ENCODE assay signal across 8 cellular contexts in the genomic region with DNA sequence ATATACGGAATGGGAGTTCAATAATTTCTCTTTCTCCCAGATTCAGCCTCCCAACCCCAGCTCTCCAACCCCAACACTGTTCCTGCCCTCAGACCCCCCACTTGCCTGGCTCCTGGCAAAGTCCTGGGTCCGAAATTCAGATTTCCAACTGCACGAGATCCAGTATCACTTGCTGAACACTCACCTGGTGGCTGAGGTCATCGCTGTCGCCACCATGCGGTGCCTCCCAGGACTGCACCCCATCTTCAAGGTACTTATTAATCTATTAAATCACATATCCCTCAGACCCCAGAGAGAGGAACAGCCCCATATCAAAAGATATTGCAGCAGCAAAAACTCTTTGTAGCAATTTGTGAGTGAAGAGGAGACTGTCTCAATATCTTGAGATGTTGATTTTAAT. TPM values are rescaled to one million over a fixed set of nuclear protein-coding genes. Genes with fewer than 3 reads are reported as not detected.
DNase-seq lines count a peak whose midpoint lies in the region; ATAC-seq and TF ChIP-seq lines count a peak whose summit lies in the region.

No MANE protein-coding gene starts in this region.

- no peak for TF ChIP-seq POLR2A in uterus (IDR thresholded peaks at IDR 0.05)

- intact Hi-C loops in MCF 10A (cut with micrococcal nuclease) = loop anchor here (1.0 kb wide), 2 partner anchors 158 to 335 kb away; no protein-coding TSS in a partner anchor
- intact Hi-C loops in uterus (cut with DNase I; ENCODE audit: low total_unique reads) = loop anchor here (10.0 kb wide), 1 partner anchor 87 kb away; no protein-coding TSS in a partner anchor

- H3K36me3 ChIP-seq in DND-41 (ENCODE audit: insufficient read depth, low read length) (peaks cover 58% of the 10 kb centered on the region), OCI-LY3 (replicated peaks; ENCODE audit: low read depth, low read length) (peaks cover 3% of the 10 kb centered on the region), neural cell (ENCODE audit: insufficient read depth, low read length) (no peaks in the 10 kb centered on the region), uterus (no peaks in the 10 kb centered on the region)

- TF ChIP-seq EP300 in neural cell (conservative IDR thresholded peaks at IDR 0.05; ENCODE audit: poor library complexity, severe bottlenecking) = no peak

- no peaks in the 10 kb centered on the region for H3K27me3 Mint-ChIP-seq in MCF 10A (ENCODE audit: insufficient read depth, unreplicated experiment)

- TF ChIP-seq CTCF in DND-41 (IDR thresholded peaks at IDR 0.05; ENCODE audit: borderline replicate concordance, extremely low read depth, low read length, poor library complexity, severe bottlenecking) (peak; percentile 47), OCI-LY3 (IDR thresholded peaks at IDR 0.05; ENCODE audit: low read depth, low read length) (peak; percentile 56), MCF 10A (IDR thresholded peaks at IDR 0.05; ENCODE audit: unreplicated experiment) (peak; percentile 67), neural cell (IDR thresholded peaks at IDR 0.05; ENCODE audit: poor library complexity, severe bottlenecking) (peak; percentile 64), uterus (IDR thresholded peaks at IDR 0.05) (no peak)

- BruUV-seq in MCF 10A (replicated peaks; lab: Mats Ljungman, UMichigan) = no TSS peak

- H3K27me3 ChIP-seq in DND-41 (ENCODE audit: insufficient read depth, low read length, poor library complexity) (no peaks in the 10 kb centered on the region), OCI-LY3 (ENCODE audit: low read depth, low read length) (no peaks in the 10 kb centered on the region), neural cell (ENCODE audit: insufficient read depth, low read depth, low read length) (peaks cover 1% of the 10 kb centered on the region), uterus (no peaks in the 10 kb centered on the region)

- H3K4me1 Mint-ChIP-seq in MCF 10A (ENCODE audit: insufficient read depth, unreplicated experiment) = peaks cover 6% of the 10 kb centered on the region

- no peaks in the 10 kb centered on the region for H3K9me2 ChIP-seq in neural cell (ENCODE audit: insufficient read depth, low read length)

- peaks cover 43% of the 10 kb centered on the region for H3K36me3 Mint-ChIP-seq in MCF 10A (ENCODE audit: insufficient read depth, unreplicated experiment)

- no peak overlapping the region for H3K27ac Mint-ChIP-seq in MCF 10A (ENCODE audit: low read depth, unreplicated experiment)

- H4K20me1 ChIP-seq in DND-41 (ENCODE audit: insufficient read depth, low read length) (peaks cover 9% of the 10 kb centered on the region; the same call in 1 of the 2 replicates), OCI-LY3 (ENCODE audit: insufficient read depth, low read length) (peaks cover 5% of the 10 kb centered on the region), neural cell (ENCODE audit: insufficient read depth) (no peaks in the 10 kb centered on the region)

- H3K4me3 Mint-ChIP-seq in MCF 10A (ENCODE audit: unreplicated experiment) = no peak overlapping the region

- no peaks in the 10 kb centered on the region for H3K9me3 ChIP-seq in DND-41 (ENCODE audit: insufficient read depth, low read length, severe bottlenecking)
- H3K9me3 ChIP-seq in OCI-LY3 (ENCODE audit: insufficient read depth, low read length) = no peaks in the 10 kb centered on the region
- H3K9me3 ChIP-seq in neural cell (ENCODE audit: low read length) = no peaks in the 10 kb centered on the region
- no peaks in the 10 kb centered on the region for H3K9me3 ChIP-seq in uterus

- peak; percentile 41 for DNase-seq in DND-41
- DNase-seq in MCF 10A (ENCODE audit: unreplicated experiment) = peak; percentile 57
- DNase-seq in uterus = no peak
- no peak for DNase-seq in NCI-H774 (lab: John Stamatoyannopoulos, UW)
- DNase-seq in NCI-H2196 treated with DMSO at 0.1 percent for 48 hours (lab: John Stamatoyannopoulos, UW; ENCODE audit: unreplicated experiment) = no peak

- no peak overlapping the region for H3K27ac ChIP-seq in DND-41 (ENCODE audit: low read length)
- H3K27ac ChIP-seq in OCI-LY3 (ENCODE audit: low read length) = no peak overlapping the region
- H3K27ac ChIP-seq in neural cell (ENCODE audit: low read length) = no peak overlapping the region
- no peak overlapping the region for H3K27ac ChIP-seq in uterus

- POLR2A ChIA-PET in MCF 10A (lab: Yijun Ruan, JAX) = interaction anchor here (0.7 to 4.4 kb wide), 2 partner anchors 90 to 158 kb away, joined by 3 to 28 read pairs; no protein-coding TSS in a partner anchor

- H3K79me2 ChIP-seq in DND-41 (ENCODE audit: insufficient read depth, low read length) = peaks cover 13% of the 10 kb centered on the region; the same call in 1 of the 2 replicates
- no peaks in the 10 kb centered on the region for H3K79me2 ChIP-seq in OCI-LY3 (ENCODE audit: low read length)
- H3K79me2 ChIP-seq in neural cell (replicated peaks; ENCODE audit: insufficient read depth, low read length) = no peaks in the 10 kb centered on the region

- peak; percentile 45 for TF ChIP-seq RAD21 in neural cell (conservative IDR thresholded peaks at IDR 0.05)

- ATAC-seq in DND-41 (ENCODE audit: insufficient read depth, low read depth) (no peak), HG03159 (IDR thresholded peaks at IDR 0.05; ENCODE audit: unreplicated experiment) (no peak)

- no peak overlapping the region for H2AFZ ChIP-seq in DND-41 (ENCODE audit: low read depth, low read length)
- H2AFZ ChIP-seq in OCI-LY3 (ENCODE audit: low read depth, low read length) = no peak overlapping the region
- no peak overlapping the region for H2AFZ ChIP-seq in neural cell (ENCODE audit: low read depth, low read length)

- CTCF ChIA-PET in MCF 10A (lab: Yijun Ruan, JAX) = interaction anchor here (0.6 to 4.4 kb wide), 10 partner anchors 11 to 333 kb away, joined by 3 to 73 read pairs (median 4); no protein-coding TSS in a partner anchor

- no peaks in the 10 kb centered on the region for H3K4me1 ChIP-seq in DND-41 (ENCODE audit: insufficient read depth, low read length)
- no peaks in the 10 kb centered on the region for H3K4me1 ChIP-seq in OCI-LY3 (ENCODE audit: low read length)
- H3K4me1 ChIP-seq in uterus = no peaks in the 10 kb centered on the region

- H3K9me3 Mint-ChIP-seq in MCF 10A (ENCODE audit: unreplicated experiment) = no peaks in the 10 kb centered on the region

- H3K4me3 ChIP-seq in DND-41 (ENCODE audit: low read depth in 1 of 2, low read length in 2 of 2) (no peak overlapping the region), OCI-LY3 (ENCODE audit: low read length) (no peak overlapping the region), neural cell (ENCODE audit: low read length) (no peak overlapping the region), uterus (no peak overlapping the region)

- H3K4me2 ChIP-seq in DND-41 (ENCODE audit: insufficient read depth, low read length) = no peak overlapping the region
- no peak overlapping the region for H3K4me2 ChIP-seq in OCI-LY3 (ENCODE audit: low read length)
- no peak overlapping the region for H3K4me2 ChIP-seq in neural cell (ENCODE audit: low read length)

- no peaks in the 10 kb centered on the region for H3F3A ChIP-seq in neural cell (ENCODE audit: insufficient read depth, low read length, poor library complexity, severe bottlenecking)

- H3K9ac ChIP-seq in DND-41 (ENCODE audit: low read depth, low read length) = no peak overlapping the region
- no peak overlapping the region for H3K9ac ChIP-seq in OCI-LY3 (ENCODE audit: low read length)
- H3K9ac ChIP-seq in neural cell (ENCODE audit: low read length) = no peak overlapping the region

TF ChIP-seq in neural cell, 6 proteins besides CTCF, POLR2A, EP300 and RAD21:
- peak; percentile 61 for TF ChIP-seq SMC3 (conservative IDR thresholded peaks at IDR 0.05; ENCODE audit: poor library complexity)
- TF ChIP-seq, protein P1, sequence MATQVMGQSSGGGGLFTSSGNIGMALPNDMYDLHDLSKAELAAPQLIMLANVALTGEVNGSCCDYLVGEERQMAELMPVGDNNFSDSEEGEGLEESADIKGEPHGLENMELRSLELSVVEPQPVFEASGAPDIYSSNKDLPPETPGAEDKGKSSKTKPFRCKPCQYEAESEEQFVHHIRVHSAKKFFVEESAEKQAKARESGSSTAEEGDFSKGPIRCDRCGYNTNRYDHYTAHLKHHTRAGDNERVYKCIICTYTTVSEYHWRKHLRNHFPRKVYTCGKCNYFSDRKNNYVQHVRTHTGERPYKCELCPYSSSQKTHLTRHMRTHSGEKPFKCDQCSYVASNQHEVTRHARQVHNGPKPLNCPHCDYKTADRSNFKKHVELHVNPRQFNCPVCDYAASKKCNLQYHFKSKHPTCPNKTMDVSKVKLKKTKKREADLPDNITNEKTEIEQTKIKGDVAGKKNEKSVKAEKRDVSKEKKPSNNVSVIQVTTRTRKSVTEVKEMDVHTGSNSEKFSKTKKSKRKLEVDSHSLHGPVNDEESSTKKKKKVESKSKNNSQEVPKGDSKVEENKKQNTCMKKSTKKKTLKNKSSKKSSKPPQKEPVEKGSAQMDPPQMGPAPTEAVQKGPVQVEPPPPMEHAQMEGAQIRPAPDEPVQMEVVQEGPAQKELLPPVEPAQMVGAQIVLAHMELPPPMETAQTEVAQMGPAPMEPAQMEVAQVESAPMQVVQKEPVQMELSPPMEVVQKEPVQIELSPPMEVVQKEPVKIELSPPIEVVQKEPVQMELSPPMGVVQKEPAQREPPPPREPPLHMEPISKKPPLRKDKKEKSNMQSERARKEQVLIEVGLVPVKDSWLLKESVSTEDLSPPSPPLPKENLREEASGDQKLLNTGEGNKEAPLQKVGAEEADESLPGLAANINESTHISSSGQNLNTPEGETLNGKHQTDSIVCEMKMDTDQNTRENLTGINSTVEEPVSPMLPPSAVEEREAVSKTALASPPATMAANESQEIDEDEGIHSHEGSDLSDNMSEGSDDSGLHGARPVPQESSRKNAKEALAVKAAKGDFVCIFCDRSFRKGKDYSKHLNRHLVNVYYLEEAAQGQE (IDR thresholded peaks at IDR 0.05; ENCODE audit: borderline replicate concordance) = no peak
TF ChIP-seq in neural cell: peak in this region for 1.

RNA-seq across cellular contexts. Expression of a gene that starts 5.7 kb away (rescaled TPM):
- total RNA-seq in MCF 10A (2022) (not detected in 2 replicates), uterus (under 1 TPM in 2 of 4 donors, not detected in 2; 0.14 to 0.34 TPM)
- polyA plus RNA-seq in neural cell = not detected in 2 replicates
- polyA minus RNA-seq in neural cell = not detected in 2 replicates

RNA-seq across cellular contexts. Expression of a gene that starts 10.9 kb away (rescaled TPM):
- total RNA-seq in MCF 10A (2022) (155 and 209 TPM in 2 replicates), uterus (100 to 1,000 TPM in 2 of 4 donors, 10 to 100 TPM in 2; 30.8 to 153 (median 101) TPM)
- 122 and 136 TPM in 2 replicates for polyA plus RNA-seq in neural cell
- 28.0 and 32.5 TPM in 2 replicates for polyA minus RNA-seq in neural cell

RNA-seq across cellular contexts. Expression of a gene that starts 21.3 kb away (rescaled TPM):
- total RNA-seq in MCF 10A (2022) (not detected in 2 replicates), uterus (10 to 100 TPM in 3 of 4 donors, 1 to 10 TPM in 1; 9.7 to 32.8 (median 22.7) TPM)
- not detected in 2 replicates for polyA plus RNA-seq in neural cell
- not detected in 2 replicates for polyA minus RNA-seq in neural cell

RNA-seq across cellular contexts. Expression of a gene that starts 34.3 kb away (rescaled TPM):
- 7.5 and 11.1 TPM in 2 replicates for total RNA-seq in MCF 10A (2022)
- 0.90 TPM in 1 of 2 replicates, not detected in the other for polyA plus RNA-seq in neural cell
- 1.2 and 2.2 TPM in 2 replicates for polyA minus RNA-seq in neural cell
- total RNA-seq in uterus = 1 to 10 TPM in 1 of 4 donors, under 1 TPM in 1, not detected in 2; 0.51 to 3.4 TPM

RNA-seq across cellular contexts. Expression of a gene that starts 42.3 kb away (rescaled TPM):
- total RNA-seq in MCF 10A (2022) = not detected in 2 replicates
- polyA plus RNA-seq in neural cell = not detected in 2 replicates
- not detected in 2 replicates for polyA minus RNA-seq in neural cell
- total RNA-seq in uterus = 1 to 10 TPM in 1 of 4 donors, under 1 TPM in 3; 0.14 to 10.0 (median 0.85) TPM

Comparison
In these comparisons a context has a peak if more than half of its experiments do, and no peak if none do; other contexts are left out.
1. DNase-seq: peak in DND-41 (single experiment) and MCF 10A (single experiment); none in uterus (0 of 2), NCI-H774 (single experiment) and NCI-H2196 treated with DMSO at 0.1 percent for 48 hours (single experiment).
2. CTCF ChIP-seq: peak in DND-41 (single experiment), OCI-LY3 (single experiment), MCF 10A (single experiment) and neural cell (single experiment); none in uterus (0 of 4).
3. RNA of a gene that starts 21.3 kb away (total RNA-seq): 9.7 to 32.8 TPM in uterus; not detected in MCF 10A; every median in the first group is over 10 times any median in the second.